33 cellular contexts compared by ENCODE assay signal in genomic region chr3:96865605-96866004, GRCh38. TPM values are rescaled to one million over a fixed set of nuclear protein-coding genes. Genes with fewer than 3 reads are reported as not detected.
"Had no signal": no experiment of that assay in that cellular context is flagged by ENCODE, and none has a peak within 500 bp of the region (broad histone marks: within the 10 kb centered on the region; RNA-seq: fewer than 3 reads in every experiment).

No MANE protein-coding gene starts in this region.

- H3K36me3 Mint-ChIP-seq: activated CD4-positive, alpha-beta memory T cell treated with anti-CD3 and anti-CD28 coated beads for 36 hours; activated naive CD4-positive, alpha-beta T cell treated with anti-CD3 and anti-CD28 coated beads, Interleukin-2, amount 50 U/mL, for 72 hours had no signal

- DNase-seq: activated B cell treated with CpG ODN at 0.5 μM for 24 hours; activated CD4-positive, alpha-beta memory T cell treated with anti-CD3 and anti-CD28 coated beads for 36 hours; activated CD4-positive, alpha-beta T cell treated with anti-CD3 and anti-CD28 coated beads for 4 hours; activated CD4-positive, alpha-beta T cell treated with anti-CD3 and anti-CD28 coated beads, Interleukin-2, amount 50 U/mL, for 1 hour; activated CD4-positive, CD25-positive, alpha-beta regulatory T cell treated with anti-CD3 and anti-CD28 coated beads, Interleukin-2, amount 50 U/mL, for 72 hours; activated CD8-positive, alpha-beta memory T cell treated with anti-CD3 and anti-CD28 coated beads, Interleukin-2, amount 50 U/mL, for 4 hours; activated gamma-delta T cell treated with Interleukin-2 at 50 U/mL for 16 hours; activated naive CD4-positive, alpha-beta T cell treated with anti-CD3 and anti-CD28 coated beads for 36 hours; activated T-cell treated with anti-CD3 and anti-CD28 coated beads for 4 hours; activated T-cell treated with anti-CD3 and anti-CD28 coated beads, Interleukin-2, amount 50 U/mL, for 4 hours; adrenal gland; body of pancreas; cerebellar nuclear complex; Karpas-422; NCI-H1092; NCI-H1436 treated with DMSO at 0.1 percent for 48 hours; NCI-H1694 treated with DMSO at 0.1 percent for 48 hours; NCI-H2029; NCI-H345; NCI-H524 treated with DMSO at 0.1 percent for 48 hours; SHP77 treated with DMSO at 0.1 percent for 48 hours; SK-N-SH; T-helper 1 cell; T-helper 2 cell; T-helper 9 cell had no signal

- H3K4me2 ChIP-seq: SK-N-SH had no signal

- H3K27me3 ChIP-seq: adrenal gland, body of pancreas, breast epithelium, SJSA1 had no signal

- H3K4me3 ChIP-seq: adrenal gland, body of pancreas, breast epithelium, SJSA1 had no signal

- H3K4me1 ChIP-seq: adrenal gland, body of pancreas, breast epithelium, SJSA1 had no signal

- ATAC-seq: activated naive CD4-positive, alpha-beta T cell treated with anti-CD3 and anti-CD28 coated beads, Interleukin-2, amount 50 U/mL, for 72 hours; activated T-cell treated with anti-CD3 and anti-CD28 coated beads, Interleukin-2, amount 50 U/mL, for 4 hours; body of pancreas; Panc1 had no signal

- H3K9ac ChIP-seq: SK-N-SH had no signal

- H3K9me3 Mint-ChIP-seq: activated B cell treated with CpG ODN at 0.5 μM for 24 hours; activated CD4-positive, alpha-beta memory T cell treated with anti-CD3 and anti-CD28 coated beads for 36 hours; activated naive CD4-positive, alpha-beta T cell treated with anti-CD3 and anti-CD28 coated beads for 36 hours; activated naive CD4-positive, alpha-beta T cell treated with anti-CD3 and anti-CD28 coated beads, Interleukin-2, amount 50 U/mL, for 72 hours; activated T-cell treated with anti-CD3 and anti-CD28 coated beads, Interleukin-2, amount 50 U/mL, for 4 hours; activated T-helper 1 cell treated with anti-CD3 and anti-CD28 coated beads, Interleukin-12 subunit alpha, Interleukin-12 subunit beta, Interleukin-2, Interleukin-4 antibody, amounts not matched to agents 30 ng/mL and 10 ng/mL and 1 ng/mL, durations not matched to agents 14 hours and 24 hours and 36 hours had no signal

- H3K27ac Mint-ChIP-seq: activated B cell treated with CpG ODN at 0.5 μM for 24 hours; activated CD4-positive, alpha-beta memory T cell treated with anti-CD3 and anti-CD28 coated beads for 36 hours; activated naive CD4-positive, alpha-beta T cell treated with anti-CD3 and anti-CD28 coated beads for 36 hours; activated naive CD4-positive, alpha-beta T cell treated with anti-CD3 and anti-CD28 coated beads, Interleukin-2, amount 50 U/mL, for 72 hours; activated T-helper 1 cell treated with anti-CD3 and anti-CD28 coated beads, Interleukin-12 subunit alpha, Interleukin-12 subunit beta, Interleukin-2, Interleukin-4 antibody, amounts not matched to agents 30 ng/mL and 10 ng/mL and 1 ng/mL, durations not matched to agents 14 hours and 24 hours and 36 hours had no signal

- H3K4me3 Mint-ChIP-seq: activated B cell treated with CpG ODN at 0.5 μM for 24 hours; activated CD4-positive, alpha-beta memory T cell treated with anti-CD3 and anti-CD28 coated beads for 36 hours; activated naive CD4-positive, alpha-beta T cell treated with anti-CD3 and anti-CD28 coated beads for 36 hours; activated T-cell treated with anti-CD3 and anti-CD28 coated beads, Interleukin-2, amount 50 U/mL, for 4 hours; activated T-helper 1 cell treated with anti-CD3 and anti-CD28 coated beads, Interleukin-12 subunit alpha, Interleukin-12 subunit beta, Interleukin-2, Interleukin-4 antibody, amounts not matched to agents 30 ng/mL and 10 ng/mL and 1 ng/mL, durations not matched to agents 14 hours and 24 hours and 36 hours had no signal

- H3K36me3 ChIP-seq: adrenal gland, breast epithelium, SJSA1 had no signal

- H3K27ac ChIP-seq: adrenal gland, body of pancreas, breast epithelium, SJSA1, VCaP had no signal

- H3K9me3 ChIP-seq: adrenal gland, body of pancreas, breast epithelium, SJSA1, SK-N-SH had no signal

- H3K9me2 ChIP-seq: SK-N-SH had no signal

- H3K27me3 Mint-ChIP-seq: activated B cell treated with CpG ODN at 0.5 μM for 24 hours; activated CD4-positive, alpha-beta memory T cell treated with anti-CD3 and anti-CD28 coated beads for 36 hours had no signal

- FAIRE-seq: astrocyte had no signal

- H3K4me1 Mint-ChIP-seq: activated B cell treated with CpG ODN at 0.5 μM for 24 hours had no signal

RNA-seq across cellular contexts. Expression of gene EPHA6, which starts 51.2 kb away (rescaled TPM):
- total RNA-seq: activated B cell treated with CpG ODN at 0.5 μM for 24 hours; activated CD4-positive, alpha-beta memory T cell treated with anti-CD3 and anti-CD28 coated beads for 36 hours; activated naive CD4-positive, alpha-beta T cell treated with anti-CD3 and anti-CD28 coated beads for 36 hours; activated naive CD4-positive, alpha-beta T cell treated with anti-CD3 and anti-CD28 coated beads, Interleukin-2, amount 50 U/mL, for 72 hours; activated T-cell treated with anti-CD3 and anti-CD28 coated beads, Interleukin-2, amount 50 U/mL, for 4 hours; activated T-helper 1 cell treated with anti-CD3 and anti-CD28 coated beads, Interleukin-12 subunit alpha, Interleukin-12 subunit beta, Interleukin-2, Interleukin-4 antibody, amounts not matched to agents 30 ng/mL and 10 ng/mL and 1 ng/mL, durations not matched to agents 14 hours and 24 hours and 36 hours; RPMI7951; SJSA1 had no signal
- polyA plus RNA-seq: SK-N-SH had no signal
